In genomic region chr2:201148434-201148833, GRCh38 we compare ENCODE assay signal across 11 cellular contexts. TPM values are rescaled to one million over a fixed set of nuclear protein-coding genes. Genes with fewer than 3 reads are reported as not detected.
A peak's percentile ranks its signal among the peaks of the same experiment; 100 is the strongest.
DNase-seq lines count a peak whose midpoint lies in the region; ATAC-seq and TF ChIP-seq lines count a peak whose summit lies in the region.
"Had no signal": no experiment of that assay in that cellular context is flagged by ENCODE, and none has a peak within 500 bp of the region (broad histone marks: within the 10 kb centered on the region; RNA-seq: fewer than 3 reads in every experiment).

No MANE protein-coding gene starts in this region.

- H3K79me1 ChIP-seq in mesenchymal stem cell (replicated peaks; ENCODE audit: low read length, poor library complexity, severe bottlenecking), result peaks cover 10% of the 10 kb centered on the region

- ATAC-seq in activated naive CD4-positive, alpha-beta T cell treated with anti-CD3 and anti-CD28 coated beads, Interleukin-2, amount 50 U/mL, for 72 hours, result no peak
- ATAC-seq in HG03108 (IDR thresholded peaks at IDR 0.05; ENCODE audit: unreplicated experiment), result no peak

- H3K9me3 ChIP-seq in adrenal gland (replicated peaks in 1 of 3), result no peaks in the 10 kb centered on the region
- no peaks in the 10 kb centered on the region for H3K9me3 ChIP-seq in mesenchymal stem cell (ENCODE audit: control insufficient read depth, low read length)
- no peaks in the 10 kb centered on the region for H3K9me3 ChIP-seq in thyroid gland
- H3K9me3 ChIP-seq: BLaER1 treated with 17β-estradiol and CSF1 and Interleukin-3, amounts not matched to agents 10 nM and 100 nM had no signal

- H3K9ac ChIP-seq in mesenchymal stem cell (ENCODE audit: low read length), result peak overlapping the region; percentile 66

- H3K4me1 ChIP-seq in adrenal gland (replicated peaks in 1 of 2) (peaks cover 23 to 54% of the 10 kb centered on the region in 2 donors), mesenchymal stem cell (ENCODE audit: control insufficient read depth, insufficient read depth, low read depth, low read length) (peaks cover 10% of the 10 kb centered on the region), thyroid gland (peaks cover 30 to 48% of the 10 kb centered on the region in 2 donors)

- peak overlapping the region; percentile 95 for H2BK5ac ChIP-seq in mesenchymal stem cell (ENCODE audit: low read depth, low read length, poor library complexity, severe bottlenecking)

- H3K4me3 Mint-ChIP-seq in activated naive CD4-positive, alpha-beta T cell treated with anti-CD3 and anti-CD28 coated beads, Interleukin-2, amount 10 ng/mL, durations not matched to agents 7 days and 5 days, result no peak overlapping the region

- CTCF ChIA-PET in activated naive CD4-positive, alpha-beta T cell treated with anti-CD3 and anti-CD28 coated beads, Interleukin-2, amount 10 ng/mL, durations not matched to agents 7 days and 5 days (lab: Charles Lee), result interaction anchor here (0.6 to 3.0 kb wide), 4 partner anchors 10 to 230 kb away, joined by 3 to 10 read pairs (median 4); no protein-coding TSS in a partner anchor

- H2AFZ ChIP-seq in mesenchymal stem cell (ENCODE audit: low read depth, low read length), result no peak overlapping the region

- H3K14ac ChIP-seq in mesenchymal stem cell (ENCODE audit: low read length in 2 of 2), result no peak overlapping the region

- TF ChIP-seq CTCF in adrenal gland (IDR thresholded peaks at IDR 0.05), result no peak
- TF ChIP-seq CTCF in thyroid gland (IDR thresholded peaks at IDR 0.05), result no peak

- WGBS in adrenal gland, 4 donors, result 84 to 95% (median 88%) methylated on average over 1 of the region's 1 CpG
- 100% methylated on average over 1 of the region's 1 CpG for WGBS in mesenchymal stem cell
- 66 to 82% methylated on average over 1 of the region's 1 CpG for WGBS in thyroid gland, 2 donors

- peak overlapping the region; percentile 34 to 87 (median 66) for H3K27ac ChIP-seq in adrenal gland
- H3K27ac ChIP-seq in mesenchymal stem cell (ENCODE audit: low read length, poor library complexity, severe bottlenecking), result peak overlapping the region; percentile 98
- peak overlapping the region; percentile 83 to 93 (median 88) for H3K27ac ChIP-seq in thyroid gland

- peak overlapping the region in 1 of 2 experiments; percentile 8 for H3K18ac ChIP-seq in mesenchymal stem cell (ENCODE audit: low read depth in 1 of 2, low read length in 2 of 2)

- peaks cover 16% of the 10 kb centered on the region for H3K4me1 Mint-ChIP-seq in activated naive CD4-positive, alpha-beta T cell treated with anti-CD3 and anti-CD28 coated beads, Interleukin-2, amount 10 ng/mL, durations not matched to agents 7 days and 5 days

- no peaks in the 10 kb centered on the region for H3K9me3 Mint-ChIP-seq in activated naive CD4-positive, alpha-beta T cell treated with anti-CD3 and anti-CD28 coated beads, Interleukin-2, amount 50 U/mL, for 72 hours
- no peaks in the 10 kb centered on the region for H3K9me3 Mint-ChIP-seq in activated naive CD4-positive, alpha-beta T cell treated with anti-CD3 and anti-CD28 coated beads, Interleukin-2, amount 10 ng/mL, durations not matched to agents 7 days and 5 days

- no peak overlapping the region for H2BK12ac ChIP-seq in mesenchymal stem cell (ENCODE audit: low read length in 2 of 2)

- H2BK120ac ChIP-seq in mesenchymal stem cell (ENCODE audit: low read depth, low read length), result no peak overlapping the region

- H3K27me3 ChIP-seq in adrenal gland (no peaks in the 10 kb centered on the region), mesenchymal stem cell (ENCODE audit: control insufficient read depth in 1 of 2, insufficient read depth in 1 of 2, low read length in 2 of 2) (no peaks in the 10 kb centered on the region), thyroid gland (no peaks in the 10 kb centered on the region)
- H3K27me3 ChIP-seq: BLaER1 treated with 17β-estradiol and CSF1 and Interleukin-3, amounts not matched to agents 10 nM and 100 nM had no signal

- no peak overlapping the region for H3K4ac ChIP-seq in mesenchymal stem cell (ENCODE audit: low read depth in 1 of 2, low read length in 2 of 2)

- no peak overlapping the region for H3K4me2 ChIP-seq in mesenchymal stem cell (ENCODE audit: low read length, poor library complexity, severe bottlenecking)

- H3K36me3 Mint-ChIP-seq in activated naive CD4-positive, alpha-beta T cell treated with anti-CD3 and anti-CD28 coated beads, Interleukin-2, amount 50 U/mL, for 72 hours, result peaks cover 16 to 54% of the 10 kb centered on the region in 2 donors
- H3K36me3 Mint-ChIP-seq in activated naive CD4-positive, alpha-beta T cell treated with anti-CD3 and anti-CD28 coated beads, Interleukin-2, amount 10 ng/mL, durations not matched to agents 7 days and 5 days, result peaks cover 52% of the 10 kb centered on the region

- H2AK5ac ChIP-seq in mesenchymal stem cell (ENCODE audit: low read length, severe bottlenecking), result peak overlapping the region; percentile 99

- no peak overlapping the region for H4K91ac ChIP-seq in mesenchymal stem cell (ENCODE audit: low read length)

- no peak overlapping the region for H2BK15ac ChIP-seq in mesenchymal stem cell (ENCODE audit: low read depth, poor library complexity, severe bottlenecking)

- H3K27ac Mint-ChIP-seq in activated naive CD4-positive, alpha-beta T cell treated with anti-CD3 and anti-CD28 coated beads, Interleukin-2, amount 50 U/mL, for 72 hours, result peak overlapping the region; percentile 28 to 77
- no peak overlapping the region for H3K27ac Mint-ChIP-seq in activated naive CD4-positive, alpha-beta T cell treated with anti-CD3 and anti-CD28 coated beads, Interleukin-2, amount 10 ng/mL, durations not matched to agents 7 days and 5 days

- peak overlapping the region; percentile 9 for H4K8ac ChIP-seq in mesenchymal stem cell (ENCODE audit: low read length)

- H3K23ac ChIP-seq in mesenchymal stem cell (ENCODE audit: low read length in 2 of 2), result no peak overlapping the region

- H3K4me3 ChIP-seq in adrenal gland (no peak overlapping the region), mesenchymal stem cell (ENCODE audit: insufficient read depth in 1 of 2, low read depth in 1 of 2, low read length in 2 of 2) (no peak overlapping the region), thyroid gland (replicated peaks in 1 of 3) (no peak overlapping the region)
- H3K4me3 ChIP-seq: BLaER1 treated with 17β-estradiol and CSF1 and Interleukin-3, amounts not matched to agents 10 nM and 100 nM had no signal

- H3K36me3 ChIP-seq in adrenal gland (replicated peaks in 1 of 2) (peaks cover 0 to 53% of the 10 kb centered on the region in 2 donors), mesenchymal stem cell (ENCODE audit: control insufficient read depth in 1 of 2, insufficient read depth in 2 of 2, low read depth in 1 of 2, low read length in 2 of 2) (peaks cover 15 to 62% of the 10 kb centered on the region in 2 experiments), thyroid gland (peaks cover 31 to 48% of the 10 kb centered on the region in 2 donors)

- no peak for DNase-seq in activated naive CD4-positive, alpha-beta T cell treated with anti-CD3 and anti-CD28 coated beads, Interleukin-2, amount 50 U/mL, for 72 hours (ENCODE audit: low spot score in 2 of 2)
- DNase-seq in activated naive CD4-positive, alpha-beta T cell treated with anti-CD3 and anti-CD28 coated beads, Interleukin-2, amount 10 ng/mL, durations not matched to agents 7 days and 5 days, result no peak
- no peak for DNase-seq in adrenal gland
- peak; percentile 10 for DNase-seq in mesenchymal stem cell
- DNase-seq in thyroid gland, result no peak
- DNase-seq in D341Med (ENCODE audit: low spot score), result no peak
- DNase-seq in SK-N-DZ (ENCODE audit: low spot score), result no peak
- DNase-seq: GOT3; stimulated activated CD4-positive, alpha-beta T cell treated with anti-CD3 and anti-CD28 coated beads, Interleukin-1b, Interleukin-23, amount 100 ng/mL, for 48 hours had no signal

- TF ChIP-seq POLR2A in adrenal gland (IDR thresholded peaks at IDR 0.05) (no peak), thyroid gland (IDR thresholded peaks at IDR 0.05) (no peak)

- intact Hi-C loops in adrenal gland (cut with DNase I) (no loop called here), thyroid gland (cut with DNase I) (no loop called here)

- H3K27me3 Mint-ChIP-seq in activated naive CD4-positive, alpha-beta T cell treated with anti-CD3 and anti-CD28 coated beads, Interleukin-2, amount 10 ng/mL, durations not matched to agents 7 days and 5 days, result no peaks in the 10 kb centered on the region

RNA-seq across cellular contexts. Expression of gene CFLAR, which starts 32.5 kb away (rescaled TPM):
- 100 to 1,000 TPM; 275 to 321 TPM for total RNA-seq in activated naive CD4-positive, alpha-beta T cell treated with anti-CD3 and anti-CD28 coated beads, Interleukin-2, amount 50 U/mL, for 72 hours
- total RNA-seq in adrenal gland, result 100 to 1,000 TPM in 5 of 8 donors, 10 to 100 TPM in 3; 62.8 to 267 (median 123) TPM
- 10 to 100 TPM; 47.1 to 90.7 (median 53.6) TPM for polyA plus RNA-seq in adrenal gland
- 25.5 TPM for polyA plus RNA-seq in mesenchymal stem cell (2013, experiment 1 of 2)
- 25.2 TPM for polyA plus RNA-seq in mesenchymal stem cell (2013, experiment 2 of 2)
- total RNA-seq in thyroid gland, result 100 to 1,000 TPM; 157 to 492 (median 249) TPM
- 0.43 and 2.4 TPM in 2 replicates for polyA plus RNA-seq in SK-N-DZ (2014; cell fraction: cytosol; rRNA removed)
- polyA plus RNA-seq in SK-N-DZ (2014; cell fraction: nucleus; rRNA removed), result 0.53 and 2.4 TPM in 2 replicates

RNA-seq across cellular contexts. Expression of gene CASP10, which starts 34.5 kb away (rescaled TPM):
- 10 to 100 TPM; 23.5 to 25.1 TPM for total RNA-seq in activated naive CD4-positive, alpha-beta T cell treated with anti-CD3 and anti-CD28 coated beads, Interleukin-2, amount 50 U/mL, for 72 hours
- 10 to 100 TPM in 1 of 8 donors, 1 to 10 TPM in 7; 3.3 to 12.8 (median 5.3) TPM for total RNA-seq in adrenal gland
- 1 to 10 TPM; 2.5 to 4.7 (median 2.5) TPM for polyA plus RNA-seq in adrenal gland
- 0.47 TPM for polyA plus RNA-seq in mesenchymal stem cell (2013, experiment 1 of 2)
- polyA plus RNA-seq in mesenchymal stem cell (2013, experiment 2 of 2), result 0.53 TPM
- total RNA-seq in thyroid gland, result 10 to 100 TPM; 12.4 to 23.0 (median 20.0) TPM
- polyA plus RNA-seq in SK-N-DZ (2014; cell fraction: cytosol; rRNA removed), result not detected in 2 replicates
- not detected in 2 replicates for polyA plus RNA-seq in SK-N-DZ (2014; cell fraction: nucleus; rRNA removed)
